ENCODE assay signal across 20 cellular contexts in genomic region chr4:154478128-154478527, GRCh38. TPM values are rescaled to one million over a fixed set of nuclear protein-coding genes. Genes with fewer than 3 reads are reported as not detected.
A peak's percentile ranks its signal among the peaks of the same experiment; 100 is the strongest.
DNase-seq lines count a peak whose midpoint lies in the region; ATAC-seq, FAIRE-seq and TF ChIP-seq lines count a peak whose summit lies in the region.
"Had no signal": no experiment of that assay in that cellular context is flagged by ENCODE, and none has a peak within 500 bp of the region (broad histone marks: within the 10 kb centered on the region; RNA-seq: fewer than 3 reads in every experiment).

No MANE protein-coding gene starts in this region.

- POLR2A ChIA-PET in K562 (lab: Yijun Ruan, JAX), result interaction anchor here (0.6 to 1.3 kb wide), 3 partner anchors 9 to 22 kb away, joined by 3 read pairs; no protein-coding TSS in a partner anchor

- no peak for TF ChIP-seq CTCF in K562 (IDR thresholded peaks at IDR 0.05 in 2 of 3, conservative IDR thresholded peaks at IDR 0.05 in 1 of 3; ENCODE audit: insufficient read depth in 2 of 3, low read depth in 1 of 3, low read length in 3 of 3)

- 73% methylated on average over 2 of the region's 2 CpGs for WGBS in K562 (ENCODE audit: insufficient coverage, low coverage, missing lambda C conversion rate)

- H3K9ac ChIP-seq in K562 (ENCODE audit: insufficient read depth in 1 of 2, low read depth in 2 of 2, low read length in 2 of 2), result no peak overlapping the region; a peak in 1 of 4 replicates
- H3K9ac ChIP-seq: parathyroid adenoma had no signal

- peaks cover 6 to 30% of the 10 kb centered on the region in 2 experiments; a peak in 4 of 5 replicates for H3K4me1 ChIP-seq in K562 (replicated peaks in 1 of 2; ENCODE audit: control insufficient read depth in 2 of 2, insufficient read depth in 2 of 2, low read length in 2 of 2)
- H3K4me1 ChIP-seq in effector memory CD4-positive, alpha-beta T cell (ENCODE audit: control insufficient read depth, insufficient read depth, low read length, poor library complexity, severe bottlenecking), result no peaks in the 10 kb centered on the region
- H3K4me1 ChIP-seq: breast epithelium, parathyroid adenoma, SJCRH30 had no signal

- ATAC-seq in GM19324 (IDR thresholded peaks at IDR 0.05; ENCODE audit: low FRiP score, unreplicated experiment), result peak; percentile 75
- ATAC-seq in GM21723 (IDR thresholded peaks at IDR 0.05; ENCODE audit: unreplicated experiment), result peak; percentile 90
- peak; percentile 82 for ATAC-seq in HG03066 (IDR thresholded peaks at IDR 0.05; ENCODE audit: low read depth, unreplicated experiment)
- ATAC-seq in K562, result no peak

- H3K4me3 ChIP-seq in K562, result no peak overlapping the region
- no peak overlapping the region for H3K4me3 ChIP-seq in effector memory CD4-positive, alpha-beta T cell (ENCODE audit: insufficient read depth, low read depth, low read length, poor library complexity, severe bottlenecking)
- H3K4me3 ChIP-seq: breast epithelium, SJCRH30 had no signal

- H3K9me1 ChIP-seq in K562 (ENCODE audit: control insufficient read depth, insufficient read depth, low read length), result no peaks in the 10 kb centered on the region

- intact Hi-C loops in K562 (cut with micrococcal nuclease), result no loop called here

- no peak for TF ChIP-seq POLR2A in K562 (conservative IDR thresholded peaks at IDR 0.05)

- BruUV-seq in K562 (replicated peaks; lab: Mats Ljungman, UMichigan), result no TSS peak

- DNase-seq in K562 (ENCODE audit: extremely low read depth in 1 of 4, low spot score in 3 of 4), result no peak
- no peak for DNase-seq in ACHN
- no peak for DNase-seq in effector memory CD4-positive, alpha-beta T cell
- no peak for DNase-seq in SKM-1 (lab: John Stamatoyannopoulos, UW; ENCODE audit: unreplicated experiment)
- DNase-seq in RPMI8226, result no peak
- DNase-seq: activated naive CD4-positive, alpha-beta T cell treated with anti-CD3 and anti-CD28 coated beads, Interleukin-2, amount 10 ng/mL, durations not matched to agents 7 days and 5 days; NCI-H2029 treated with DMSO at 0.1 percent for 48 hours; SJCRH30; stimulated activated CD4-positive, alpha-beta T cell treated with anti-CD3 and anti-CD28 coated beads, Interleukin-12 subunit alpha, Interleukin-12 subunit beta, amount 100 ng/mL, for 4 hours had no signal

- H3K9me3 ChIP-seq in K562 (replicated peaks; ENCODE audit: control insufficient read depth, insufficient read depth, low read depth, low read length), result no peaks in the 10 kb centered on the region
- H3K9me3 ChIP-seq in effector memory CD4-positive, alpha-beta T cell (ENCODE audit: control insufficient read depth, low read length), result no peaks in the 10 kb centered on the region
- H3K9me3 ChIP-seq: breast epithelium, SJCRH30 had no signal

- peak overlapping the region; percentile 55; the same call in 1 of the 2 replicates for H2AFZ ChIP-seq in K562 (ENCODE audit: low read depth, low read length)
- H2AFZ ChIP-seq: parathyroid adenoma had no signal

- in situ Hi-C loops in K562 (cut with MboI) (no loop called here), ACHN (cut with HindIII; ENCODE audit: low pct_ligation_motif_present, low pct_unique_long_range_greater_than_20kb, low sequenced_read_pairs) (no loop called here)

- CTCF ChIA-PET in K562 (lab: Yijun Ruan, JAX; ENCODE audit: low intra/inter-chr PET ratio), result no interaction called here

- no peaks in the 10 kb centered on the region for H3K79me2 ChIP-seq in K562 (ENCODE audit: control insufficient read depth, insufficient read depth, low read length)
- H3K79me2 ChIP-seq: parathyroid adenoma had no signal

- no peak for TF ChIP-seq EP300 in K562 (IDR thresholded peaks at IDR 0.05; ENCODE audit: low read length)

- no peaks in the 10 kb centered on the region for H3K36me3 ChIP-seq in K562 (ENCODE audit: control insufficient read depth, insufficient read depth, low read length)
- H3K36me3 ChIP-seq in effector memory CD4-positive, alpha-beta T cell (ENCODE audit: control insufficient read depth, insufficient read depth, low read length), result no peaks in the 10 kb centered on the region
- H3K36me3 ChIP-seq: breast epithelium, SJCRH30 had no signal

- H4K20me1 ChIP-seq in K562 (replicated peaks; ENCODE audit: control insufficient read depth, insufficient read depth, low read length), result no peaks in the 10 kb centered on the region

- no peak for FAIRE-seq in K562 (lab: Jason Lieb, UNC)
- FAIRE-seq: endothelial cell of umbilical vein, GM18507, keratinocyte, TTC549 had no signal

- no peak for TF ChIP-seq RAD21 in K562 (CRISPR knock-in tag; conservative IDR thresholded peaks at IDR 0.05 in 1 of 2, IDR thresholded peaks at IDR 0.05 in 1 of 2)

- no peak overlapping the region for H3K4me2 ChIP-seq in K562 (ENCODE audit: insufficient read depth, low read length)

- H3K27me3 ChIP-seq in K562 (ENCODE audit: control insufficient read depth in 2 of 2, insufficient read depth in 2 of 2, low read length in 2 of 2), result no peaks in the 10 kb centered on the region
- H3K27me3 ChIP-seq in effector memory CD4-positive, alpha-beta T cell (replicated peaks; ENCODE audit: control insufficient read depth, insufficient read depth, low read length, poor library complexity, severe bottlenecking), result no peaks in the 10 kb centered on the region
- H3K27me3 ChIP-seq: breast epithelium, SJCRH30 had no signal

- 0 out of 3 replicates have a peak overlapping the region, but pooled peaks have one; percentile 7 for H3K27ac ChIP-seq in K562 (ENCODE audit: extremely low read depth, low read depth, low read length)
- no peak overlapping the region for H3K27ac ChIP-seq in effector memory CD4-positive, alpha-beta T cell (ENCODE audit: insufficient read depth, low read length, poor library complexity, severe bottlenecking)
- H3K27ac ChIP-seq: breast epithelium, parathyroid adenoma, SJCRH30 had no signal

TF ChIP-seq in K562, 482 proteins besides CTCF, POLR2A, EP300 and RAD21:
- TF ChIP-seq CBX8 (IDR thresholded peaks at IDR 0.05; ENCODE audit: borderline replicate concordance, extremely low read depth, low read depth, low read length, poor library complexity, severe bottlenecking), result no peak
- TF ChIP-seq ZNF347 (CRISPR knock-in tag; IDR thresholded peaks at IDR 0.05; ENCODE audit: low read depth), result no peak
- no peak for TF ChIP-seq ZBTB26 (CRISPR knock-in tag; IDR thresholded peaks at IDR 0.05)
- TF ChIP-seq OTX1 (CRISPR knock-in tag; IDR thresholded peaks at IDR 0.05), result no peak
- TF ChIP-seq PCBP1 (IDR thresholded peaks at IDR 0.05; ENCODE audit: low read depth, low read length, poor library complexity, severe bottlenecking), result no peak
- TF ChIP-seq ZNF212 (CRISPR knock-in tag; IDR thresholded peaks at IDR 0.05), result no peak
- no peak for TF ChIP-seq HNRNPH1 (optimal IDR thresholded peaks at IDR 0.05; ENCODE audit: low read depth, low read length)
- TF ChIP-seq MAFK (IDR thresholded peaks at IDR 0.05; ENCODE audit: low read length), result no peak
- TF ChIP-seq FOSL1 (tag; conservative IDR thresholded peaks at IDR 0.05), result no peak
- no peak for TF ChIP-seq ZSCAN32 (CRISPR knock-in tag; IDR thresholded peaks at IDR 0.05)
- no peak for TF ChIP-seq ZKSCAN8 (CRISPR knock-in tag; IDR thresholded peaks at IDR 0.05)
- no peak for TF ChIP-seq CBFA2T3 (IDR thresholded peaks at IDR 0.05)
- no peak for TF ChIP-seq NRF1 (conservative IDR thresholded peaks at IDR 0.05 in 1 of 2, IDR thresholded peaks at IDR 0.05 in 1 of 2)
- no peak for TF ChIP-seq SIRT6 (IDR thresholded peaks at IDR 0.05; ENCODE audit: low read depth, low read length)
- no peak for TF ChIP-seq ZFP1 (CRISPR knock-in tag; IDR thresholded peaks at IDR 0.05)

RNA-seq across cellular contexts. Expression of gene DCHS2, which starts 13.5 kb away (rescaled TPM):
- total RNA-seq in K562 (2011; cell fraction: chromatin; rRNA removed; ENCODE audit: low replicate concordance), result 30.9 and 53.8 TPM in 2 replicates
- total RNA-seq in K562 (2011; cell fraction: nucleolus; rRNA removed), result 26.5 and 31.7 TPM in 2 replicates
- total RNA-seq in K562 (2011; cell fraction: nucleoplasm; rRNA removed), result 25.2 and 27.7 TPM in 2 replicates
- total RNA-seq in K562 (2014; rRNA removed), result 5.5 and 5.7 TPM in 2 replicates
- 6.8 and 7.4 TPM in 2 replicates for total RNA-seq in K562 (2014; rRNA removed; fragmentation: Illumina TruSeq; extraction: Trizol)
- 5.7 and 5.8 TPM in 2 replicates for total RNA-seq in K562 (2015; rRNA removed; fragmentation: Illumina TruSeq; extraction: Trizol)
- 6.9 and 7.1 TPM in 2 replicates for total RNA-seq in K562 (2021)
- polyA plus RNA-seq in K562 (2011; rRNA removed), result 1.8 and 2.8 TPM in 2 replicates
- 1.2 and 1.6 TPM in 2 replicates for polyA plus RNA-seq in K562 (2011; cell fraction: cytosol; rRNA removed)
- polyA plus RNA-seq in K562 (2011; cell fraction: nucleus; rRNA removed), result 4.2 and 7.1 TPM in 2 replicates
- polyA plus RNA-seq in K562 (2012), result 3.9 and 7.6 TPM in 2 replicates
- 4.7 and 5.3 TPM in 2 replicates for polyA plus RNA-seq in K562 (2014; fragmentation: Illumina TruSeq; extraction: Trizol)
- under 1 TPM; 0.49 to 0.92 TPM for polyA plus RNA-seq in K562 (2014; fragmentation: Nextera tagmentation; extraction: Ambion mirVana)
- polyA plus RNA-seq in K562 (2014; rRNA removed), result 4.6 TPM in 2 replicates
- polyA minus RNA-seq in K562 (2011; rRNA and poly(A)+ RNA removed), result 6.5 and 7.1 TPM in 2 replicates
- 4.7 and 5.5 TPM in 2 replicates for polyA minus RNA-seq in K562 (2011; cell fraction: cytosol; rRNA and poly(A)+ RNA removed)
- 14.5 and 16.0 TPM in 2 replicates for polyA minus RNA-seq in K562 (2011; cell fraction: nucleus; rRNA and poly(A)+ RNA removed)
- total RNA-seq: endothelial cell of umbilical vein, glomerular endothelial cell had no signal
- polyA plus RNA-seq: CD14-positive monocyte, endothelial cell of umbilical vein had no signal
